ENCODE assay signal across 19 cellular contexts in the genomic region with DNA sequence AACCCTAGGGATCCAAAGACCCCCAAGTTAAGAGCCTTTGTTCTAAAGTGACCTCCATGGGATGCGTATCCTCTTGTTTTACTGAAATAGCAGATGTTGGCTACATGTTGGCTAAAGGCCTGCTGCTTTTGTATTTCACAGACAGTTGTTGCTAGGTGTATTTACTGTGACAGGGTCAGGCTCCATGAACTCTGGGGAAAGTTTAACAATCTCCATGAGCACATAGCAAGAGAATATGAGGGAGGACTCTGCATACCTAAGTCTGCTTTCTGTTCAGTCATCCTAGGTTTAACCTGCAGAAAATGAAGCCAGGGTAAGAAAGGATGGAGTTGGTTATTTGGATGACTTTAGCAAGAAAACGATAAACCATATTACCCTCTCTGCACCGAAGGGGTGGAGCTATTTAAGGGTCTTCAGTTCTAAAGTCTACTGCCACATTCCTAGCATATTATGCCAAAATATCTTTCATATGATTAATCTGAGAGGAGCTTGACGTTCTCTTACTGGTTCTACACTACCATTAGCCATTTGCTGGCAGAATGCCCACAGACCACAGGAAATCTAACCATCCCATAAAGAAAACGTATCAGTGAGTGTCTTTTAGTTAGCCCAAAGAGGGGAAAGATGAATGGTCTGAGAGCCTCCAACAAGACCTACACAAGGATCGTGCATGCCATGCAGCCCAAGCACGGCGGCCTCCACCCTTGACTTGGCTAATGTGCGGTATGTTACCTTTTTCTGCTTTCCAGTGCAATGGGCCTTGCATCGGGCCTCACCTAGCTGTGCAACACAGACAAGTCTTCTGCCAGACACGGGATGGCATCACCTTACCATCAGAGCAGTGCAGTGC.
A peak's percentile ranks its signal among the peaks of the same experiment; 100 is the strongest.
DNase-seq lines count a peak whose midpoint lies in the region; ATAC-seq and TF ChIP-seq lines count a peak whose summit lies in the region.
"Had no signal": no experiment of that assay in that cellular context is flagged by ENCODE, and none has a peak within 500 bp of the region (broad histone marks: within the 10 kb centered on the region; RNA-seq: fewer than 3 reads in every experiment).

No MANE protein-coding gene starts in this region.

- no peak overlapping the region for H3K4me3 Mint-ChIP-seq in nephron progenitor cell
- no peak overlapping the region for H3K4me3 Mint-ChIP-seq in type B pancreatic cell
- H3K4me3 Mint-ChIP-seq: dendritic cell treated with granulocyte-macrophage colony-stimulating factor and Interleukin-4, amounts not matched to agents 40 ng/mL and 50 ng/mL, for 4 days had no signal

- H3K27ac Mint-ChIP-seq in nephron progenitor cell (peak overlapping the region; percentile 99), type B pancreatic cell (no peak overlapping the region)
- H3K27ac Mint-ChIP-seq: dendritic cell treated with granulocyte-macrophage colony-stimulating factor and Interleukin-4, amounts not matched to agents 40 ng/mL and 50 ng/mL, for 4 days had no signal

- 80% methylated on average over 11 of the region's 11 CpGs for WGBS in esophagus muscularis mucosa

- TF ChIP-seq EP300 in esophagus muscularis mucosa (IDR thresholded peaks at IDR 0.05), result no peak

- H3K4me3 ChIP-seq in MG63 (no peak overlapping the region), esophagus muscularis mucosa (no peak overlapping the region)
- H3K4me3 ChIP-seq: stomach had no signal

- H3K27me3 Mint-ChIP-seq in nephron progenitor cell (ENCODE audit: low read depth, poor library complexity) (no peaks in the 10 kb centered on the region), type B pancreatic cell (peaks cover 3% of the 10 kb centered on the region)
- H3K27me3 Mint-ChIP-seq: dendritic cell treated with granulocyte-macrophage colony-stimulating factor and Interleukin-4, amounts not matched to agents 40 ng/mL and 50 ng/mL, for 4 days had no signal

- H3K36me3 Mint-ChIP-seq in nephron progenitor cell (ENCODE audit: low read depth), result peaks cover 18% of the 10 kb centered on the region
- H3K36me3 Mint-ChIP-seq in type B pancreatic cell, result peaks cover 9% of the 10 kb centered on the region

- peaks cover 0 to 10% (median 0%) of the 10 kb centered on the region in 4 donors for H3K4me1 ChIP-seq in esophagus muscularis mucosa

- H3K4me1 Mint-ChIP-seq in nephron progenitor cell (peaks cover 56% of the 10 kb centered on the region), type B pancreatic cell (ENCODE audit: unreplicated experiment) (peaks cover 25% of the 10 kb centered on the region)

- H3K9me3 ChIP-seq in MG63, result peaks cover 17% of the 10 kb centered on the region
- H3K9me3 ChIP-seq in esophagus muscularis mucosa, result peaks cover 0 to 21% (median 12%) of the 10 kb centered on the region in 4 donors

- H3K9me3 Mint-ChIP-seq in nephron progenitor cell (peaks cover 35% of the 10 kb centered on the region), type B pancreatic cell (peaks cover 11% of the 10 kb centered on the region)
- H3K9me3 Mint-ChIP-seq: dendritic cell treated with granulocyte-macrophage colony-stimulating factor and Interleukin-4, amounts not matched to agents 40 ng/mL and 50 ng/mL, for 4 days had no signal

- peaks cover 66% of the 10 kb centered on the region for H3K36me3 ChIP-seq in MG63
- peaks cover 0 to 37% (median 15%) of the 10 kb centered on the region in 4 donors for H3K36me3 ChIP-seq in esophagus muscularis mucosa
- H3K36me3 ChIP-seq: WERI-Rb-1 had no signal

- ATAC-seq in GM18519 (IDR thresholded peaks at IDR 0.05; ENCODE audit: low FRiP score, unreplicated experiment) (no peak), left ventricle myocardium superior (no peak)
- ATAC-seq: left cardiac atrium had no signal

- TF ChIP-seq CTCF in esophagus muscularis mucosa (IDR thresholded peaks at IDR 0.05) (no peak), nephron progenitor cell (IDR thresholded peaks at IDR 0.05) (no peak), type B pancreatic cell (conservative IDR thresholded peaks at IDR 0.05) (no peak)

- TF ChIP-seq POLR2A in esophagus muscularis mucosa (IDR thresholded peaks at IDR 0.05; ENCODE audit: low read depth), result no peak

- H3K27ac ChIP-seq in esophagus muscularis mucosa (replicated peaks in 1 of 4), result no peak overlapping the region
- H3K27ac ChIP-seq: stomach, WERI-Rb-1 had no signal

- no peaks in the 10 kb centered on the region for H3K27me3 ChIP-seq in MG63
- no peaks in the 10 kb centered on the region for H3K27me3 ChIP-seq in esophagus muscularis mucosa
- H3K27me3 ChIP-seq: stomach had no signal

- DNase-seq in EH (ENCODE audit: low read depth) (peak; percentile 87), MG63 (peak; percentile 84), esophagus muscularis mucosa (ENCODE audit: extremely low spot score) (peak; percentile 79), nephron progenitor cell (no peak), left ventricle myocardium superior (no peak), NCI-H2029 (lab: John Stamatoyannopoulos, UW) (no peak), type B pancreatic cell (ENCODE audit: extremely low spot score, unreplicated experiment) (no peak)
- DNase-seq: amniotic stem cell; COR-L47; hippocampal formation; Karpas-422; left cardiac atrium; NCI-H187; NCI-H524; stimulated activated CD4-positive, alpha-beta T cell treated with anti-CD3 and anti-CD28 coated beads, Interleukin-15, amount 100 ng/mL, for 24 hours; stomach; WERI-Rb-1 had no signal

- intact Hi-C loops in esophagus muscularis mucosa (cut with DNase I) (no loop called here), left ventricle myocardium superior (cut with micrococcal nuclease) (no loop called here)

Comparison
In these comparisons a context has a peak if more than half of its experiments do, and no peak if none do; other contexts are left out.
1. DNase-seq: peak in EH (single experiment), MG63 (single experiment) and esophagus muscularis mucosa (single experiment); none in nephron progenitor cell (single experiment), left ventricle myocardium superior (single experiment), NCI-H2029 (single experiment) and type B pancreatic cell (single experiment).